1 cellular context compared by ENCODE assay signal in the genomic region with DNA sequence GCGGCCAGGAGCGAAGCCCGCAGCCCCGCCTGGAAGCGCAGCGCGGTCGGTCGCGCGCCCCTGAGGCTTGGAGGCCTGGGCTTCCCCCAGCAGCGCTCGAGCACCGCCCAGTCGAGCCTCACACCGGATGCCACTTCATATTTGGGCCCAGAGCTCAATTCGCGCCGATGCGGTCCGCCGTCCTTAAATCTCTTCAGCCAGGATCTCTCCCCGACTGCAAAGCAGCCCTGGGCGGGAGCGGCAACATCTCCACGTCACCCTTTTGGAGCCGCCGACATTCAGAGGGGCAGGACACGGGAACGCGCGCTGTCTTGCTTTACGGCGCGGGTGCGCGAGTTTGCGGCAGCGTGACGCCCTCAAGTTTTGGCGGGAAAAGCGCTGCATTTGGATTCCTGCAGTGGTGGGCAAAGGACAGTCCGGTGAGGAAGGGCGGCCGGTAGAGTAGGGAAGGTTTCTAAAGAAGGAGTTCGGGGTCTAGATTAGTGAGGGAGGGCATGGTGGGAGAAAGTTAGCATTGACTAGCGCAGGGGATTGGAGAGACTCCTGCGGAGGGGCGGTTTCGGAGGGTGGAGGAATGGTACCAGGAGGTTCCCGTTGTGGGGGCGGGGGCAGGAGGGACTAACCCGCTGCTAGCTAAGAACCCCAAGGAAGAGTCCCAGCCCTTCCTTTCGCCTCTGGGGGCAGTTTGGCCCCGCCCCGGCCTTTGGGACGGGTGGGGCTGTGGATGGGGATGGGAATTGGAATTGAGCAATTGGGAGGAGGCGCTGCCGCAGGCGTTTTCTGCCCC.
TF ChIP-seq lines count a peak whose summit lies in the region.

No MANE protein-coding gene starts in this region.

TF ChIP-seq in HepG2, 621 proteins besides CTCF, POLR2A, EP300 and RAD21 (continued from another document and continues in another):
- TF ChIP-seq, protein P1, sequence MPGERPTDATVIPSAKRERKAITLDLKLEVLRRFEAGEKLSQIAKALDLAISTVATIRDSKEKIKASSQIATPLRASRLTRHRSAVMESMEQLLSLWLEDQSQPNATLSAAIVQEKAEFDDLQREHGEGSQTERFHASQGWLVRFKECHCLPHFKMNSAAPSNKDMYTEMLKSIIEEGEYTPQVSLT (CRISPR knock-in tag; IDR thresholded peaks at IDR 0.05; ENCODE audit: borderline replicate concordance, low read depth): no peak
- peak; percentile 90; the same call in 1 of the 2 replicates for TF ChIP-seq SATB2 (CRISPR knock-in tag; IDR thresholded peaks at IDR 0.05)
- no peak; the same call in 1 of the 2 replicates for TF ChIP-seq ZFP1 (CRISPR knock-in tag; IDR thresholded peaks at IDR 0.05)
- peak; percentile 51; the same call in 1 of the 2 replicates for TF ChIP-seq ZNF12 (CRISPR knock-in tag; IDR thresholded peaks at IDR 0.05)
- peak; percentile 83 for TF ChIP-seq ZNF792 (CRISPR knock-in tag; IDR thresholded peaks at IDR 0.05)
- TF ChIP-seq, protein P2, sequence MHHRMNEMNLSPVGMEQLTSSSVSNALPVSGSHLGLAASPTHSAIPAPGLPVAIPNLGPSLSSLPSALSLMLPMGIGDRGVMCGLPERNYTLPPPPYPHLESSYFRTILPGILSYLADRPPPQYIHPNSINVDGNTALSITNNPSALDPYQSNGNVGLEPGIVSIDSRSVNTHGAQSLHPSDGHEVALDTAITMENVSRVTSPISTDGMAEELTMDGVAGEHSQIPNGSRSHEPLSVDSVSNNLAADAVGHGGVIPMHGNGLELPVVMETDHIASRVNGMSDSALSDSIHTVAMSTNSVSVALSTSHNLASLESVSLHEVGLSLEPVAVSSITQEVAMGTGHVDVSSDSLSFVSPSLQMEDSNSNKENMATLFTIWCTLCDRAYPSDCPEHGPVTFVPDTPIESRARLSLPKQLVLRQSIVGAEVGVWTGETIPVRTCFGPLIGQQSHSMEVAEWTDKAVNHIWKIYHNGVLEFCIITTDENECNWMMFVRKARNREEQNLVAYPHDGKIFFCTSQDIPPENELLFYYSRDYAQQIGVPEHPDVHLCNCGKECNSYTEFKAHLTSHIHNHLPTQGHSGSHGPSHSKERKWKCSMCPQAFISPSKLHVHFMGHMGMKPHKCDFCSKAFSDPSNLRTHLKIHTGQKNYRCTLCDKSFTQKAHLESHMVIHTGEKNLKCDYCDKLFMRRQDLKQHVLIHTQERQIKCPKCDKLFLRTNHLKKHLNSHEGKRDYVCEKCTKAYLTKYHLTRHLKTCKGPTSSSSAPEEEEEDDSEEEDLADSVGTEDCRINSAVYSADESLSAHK (CRISPR knock-in tag; IDR thresholded peaks at IDR 0.05; ENCODE audit: borderline replicate concordance): no peak
- TF ChIP-seq TCF7L2 (IDR thresholded peaks at IDR 0.05; ENCODE audit: low read depth, low read length): no peak
- no peak; the same call in 1 of the 2 replicates for TF ChIP-seq ATF3 (CRISPR knock-in tag; IDR thresholded peaks at IDR 0.05)
- TF ChIP-seq TEF (CRISPR knock-in tag; IDR thresholded peaks at IDR 0.05): 0 out of 2 replicates have a peak, but pooled peaks have one; percentile 84
- TF ChIP-seq ZNF317 (CRISPR knock-in tag; IDR thresholded peaks at IDR 0.05): peak; percentile 74
- TF ChIP-seq ZNF34 (CRISPR knock-in tag; IDR thresholded peaks at IDR 0.05; ENCODE audit: borderline replicate concordance): no peak; the same call in 1 of the 2 replicates
- TF ChIP-seq FOXA3 (CRISPR knock-in tag; IDR thresholded peaks at IDR 0.05): peak; percentile 53; the same call in 1 of the 2 replicates
- TF ChIP-seq CSRNP1 (CRISPR knock-in tag; IDR thresholded peaks at IDR 0.05): peak; percentile 96
- TF ChIP-seq, protein P3, sequence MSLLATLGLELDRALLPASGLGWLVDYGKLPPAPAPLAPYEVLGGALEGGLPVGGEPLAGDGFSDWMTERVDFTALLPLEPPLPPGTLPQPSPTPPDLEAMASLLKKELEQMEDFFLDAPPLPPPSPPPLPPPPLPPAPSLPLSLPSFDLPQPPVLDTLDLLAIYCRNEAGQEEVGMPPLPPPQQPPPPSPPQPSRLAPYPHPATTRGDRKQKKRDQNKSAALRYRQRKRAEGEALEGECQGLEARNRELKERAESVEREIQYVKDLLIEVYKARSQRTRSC (CRISPR knock-in tag; IDR thresholded peaks at IDR 0.05; ENCODE audit: low read depth): no peak
- peak; percentile 97 for TF ChIP-seq ARNT2 (CRISPR knock-in tag; IDR thresholded peaks at IDR 0.05; ENCODE audit: low read depth)
- peak; percentile 87; the same call in 1 of the 2 replicates for TF ChIP-seq ZNF724P (CRISPR knock-in tag; IDR thresholded peaks at IDR 0.05; ENCODE audit: borderline replicate concordance)
- TF ChIP-seq, protein P4, sequence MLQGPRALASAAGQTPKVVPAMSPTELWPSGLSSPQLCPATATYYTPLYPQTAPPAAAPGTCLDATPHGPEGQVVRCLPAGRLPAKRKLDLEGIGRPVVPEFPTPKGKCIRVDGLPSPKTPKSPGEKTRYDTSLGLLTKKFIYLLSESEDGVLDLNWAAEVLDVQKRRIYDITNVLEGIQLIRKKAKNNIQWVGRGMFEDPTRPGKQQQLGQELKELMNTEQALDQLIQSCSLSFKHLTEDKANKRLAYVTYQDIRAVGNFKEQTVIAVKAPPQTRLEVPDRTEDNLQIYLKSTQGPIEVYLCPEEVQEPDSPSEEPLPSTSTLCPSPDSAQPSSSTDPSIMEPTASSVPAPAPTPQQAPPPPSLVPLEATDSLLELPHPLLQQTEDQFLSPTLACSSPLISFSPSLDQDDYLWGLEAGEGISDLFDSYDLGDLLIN (CRISPR knock-in tag; IDR thresholded peaks at IDR 0.05; ENCODE audit: borderline replicate concordance): peak; percentile 94; the same call in 1 of the 2 replicates
- TF ChIP-seq ZSCAN12 (CRISPR knock-in tag; IDR thresholded peaks at IDR 0.05): peak; percentile 86; the same call in 1 of the 2 replicates
- TF ChIP-seq FIP1L1 (IDR thresholded peaks at IDR 0.05; ENCODE audit: borderline replicate concordance, insufficient read depth, low read depth, low read length): no peak
- no peak; the same call in 1 of the 2 replicates for TF ChIP-seq NAIF1 (CRISPR knock-in tag; IDR thresholded peaks at IDR 0.05; ENCODE audit: borderline replicate concordance)
- TF ChIP-seq, protein P5, sequence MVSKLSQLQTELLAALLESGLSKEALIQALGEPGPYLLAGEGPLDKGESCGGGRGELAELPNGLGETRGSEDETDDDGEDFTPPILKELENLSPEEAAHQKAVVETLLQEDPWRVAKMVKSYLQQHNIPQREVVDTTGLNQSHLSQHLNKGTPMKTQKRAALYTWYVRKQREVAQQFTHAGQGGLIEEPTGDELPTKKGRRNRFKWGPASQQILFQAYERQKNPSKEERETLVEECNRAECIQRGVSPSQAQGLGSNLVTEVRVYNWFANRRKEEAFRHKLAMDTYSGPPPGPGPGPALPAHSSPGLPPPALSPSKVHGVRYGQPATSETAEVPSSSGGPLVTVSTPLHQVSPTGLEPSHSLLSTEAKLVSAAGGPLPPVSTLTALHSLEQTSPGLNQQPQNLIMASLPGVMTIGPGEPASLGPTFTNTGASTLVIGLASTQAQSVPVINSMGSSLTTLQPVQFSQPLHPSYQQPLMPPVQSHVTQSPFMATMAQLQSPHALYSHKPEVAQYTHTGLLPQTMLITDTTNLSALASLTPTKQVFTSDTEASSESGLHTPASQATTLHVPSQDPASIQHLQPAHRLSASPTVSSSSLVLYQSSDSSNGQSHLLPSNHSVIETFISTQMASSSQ (IDR thresholded peaks at IDR 0.05; ENCODE audit: low read depth): no peak
- TF ChIP-seq, protein P5 (CRISPR knock-in tag; IDR thresholded peaks at IDR 0.05; ENCODE audit: borderline replicate concordance): peak; percentile 78; the same call in 1 of the 2 replicates
- no peak for TF ChIP-seq ZNF678 (CRISPR knock-in tag; IDR thresholded peaks at IDR 0.05)
- no peak for TF ChIP-seq ZNF337 (CRISPR knock-in tag; IDR thresholded peaks at IDR 0.05; ENCODE audit: borderline replicate concordance, low read depth)
- TF ChIP-seq, protein P6, sequence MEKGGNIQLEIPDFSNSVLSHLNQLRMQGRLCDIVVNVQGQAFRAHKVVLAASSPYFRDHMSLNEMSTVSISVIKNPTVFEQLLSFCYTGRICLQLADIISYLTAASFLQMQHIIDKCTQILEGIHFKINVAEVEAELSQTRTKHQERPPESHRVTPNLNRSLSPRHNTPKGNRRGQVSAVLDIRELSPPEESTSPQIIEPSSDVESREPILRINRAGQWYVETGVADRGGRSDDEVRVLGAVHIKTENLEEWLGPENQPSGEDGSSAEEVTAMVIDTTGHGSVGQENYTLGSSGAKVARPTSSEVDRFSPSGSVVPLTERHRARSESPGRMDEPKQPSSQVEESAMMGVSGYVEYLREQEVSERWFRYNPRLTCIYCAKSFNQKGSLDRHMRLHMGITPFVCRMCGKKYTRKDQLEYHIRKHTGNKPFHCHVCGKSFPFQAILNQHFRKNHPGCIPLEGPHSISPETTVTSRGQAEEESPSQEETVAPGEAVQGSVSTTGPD (CRISPR knock-in tag; IDR thresholded peaks at IDR 0.05): no peak
- peak; percentile 89 for TF ChIP-seq ZNF891 (CRISPR knock-in tag; IDR thresholded peaks at IDR 0.05)
- TF ChIP-seq KDM3A (CRISPR knock-in tag; IDR thresholded peaks at IDR 0.05; ENCODE audit: low read depth): peak; percentile 67; the same call in 1 of the 2 replicates
- TF ChIP-seq CBX2 (IDR thresholded peaks at IDR 0.05; ENCODE audit: low read depth, low read length): no peak
- no peak for TF ChIP-seq CBX2 (CRISPR knock-in tag; IDR thresholded peaks at IDR 0.05; ENCODE audit: low read depth)
- peak; percentile 59 for TF ChIP-seq PITX1 (CRISPR knock-in tag; IDR thresholded peaks at IDR 0.05)
- TF ChIP-seq, protein P7, sequence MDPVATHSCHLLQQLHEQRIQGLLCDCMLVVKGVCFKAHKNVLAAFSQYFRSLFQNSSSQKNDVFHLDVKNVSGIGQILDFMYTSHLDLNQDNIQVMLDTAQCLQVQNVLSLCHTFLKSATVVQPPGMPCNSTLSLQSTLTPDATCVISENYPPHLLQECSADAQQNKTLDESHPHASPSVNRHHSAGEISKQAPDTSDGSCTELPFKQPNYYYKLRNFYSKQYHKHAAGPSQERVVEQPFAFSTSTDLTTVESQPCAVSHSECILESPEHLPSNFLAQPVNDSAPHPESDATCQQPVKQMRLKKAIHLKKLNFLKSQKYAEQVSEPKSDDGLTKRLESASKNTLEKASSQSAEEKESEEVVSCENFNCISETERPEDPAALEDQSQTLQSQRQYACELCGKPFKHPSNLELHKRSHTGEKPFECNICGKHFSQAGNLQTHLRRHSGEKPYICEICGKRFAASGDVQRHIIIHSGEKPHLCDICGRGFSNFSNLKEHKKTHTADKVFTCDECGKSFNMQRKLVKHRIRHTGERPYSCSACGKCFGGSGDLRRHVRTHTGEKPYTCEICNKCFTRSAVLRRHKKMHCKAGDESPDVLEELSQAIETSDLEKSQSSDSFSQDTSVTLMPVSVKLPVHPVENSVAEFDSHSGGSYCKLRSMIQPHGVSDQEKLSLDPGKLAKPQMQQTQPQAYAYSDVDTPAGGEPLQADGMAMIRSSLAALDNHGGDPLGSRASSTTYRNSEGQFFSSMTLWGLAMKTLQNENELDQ (CRISPR knock-in tag; IDR thresholded peaks at IDR 0.05; ENCODE audit: borderline replicate concordance): no peak
- TF ChIP-seq GPN1 (CRISPR knock-in tag; IDR thresholded peaks at IDR 0.05; ENCODE audit: borderline replicate concordance): no peak
- TF ChIP-seq ZNF354B (CRISPR knock-in tag; IDR thresholded peaks at IDR 0.05): peak; percentile 61; the same call in 1 of the 2 replicates
- TF ChIP-seq ZNF468 (CRISPR knock-in tag; IDR thresholded peaks at IDR 0.05): peak; percentile 53; the same call in 1 of the 2 replicates
- TF ChIP-seq ZHX1 (CRISPR knock-in tag; IDR thresholded peaks at IDR 0.05; ENCODE audit: low read depth): peak; percentile 69; the same call in 1 of the 2 replicates
